ENCODE assay signal across 14 cellular contexts in the genomic region with DNA sequence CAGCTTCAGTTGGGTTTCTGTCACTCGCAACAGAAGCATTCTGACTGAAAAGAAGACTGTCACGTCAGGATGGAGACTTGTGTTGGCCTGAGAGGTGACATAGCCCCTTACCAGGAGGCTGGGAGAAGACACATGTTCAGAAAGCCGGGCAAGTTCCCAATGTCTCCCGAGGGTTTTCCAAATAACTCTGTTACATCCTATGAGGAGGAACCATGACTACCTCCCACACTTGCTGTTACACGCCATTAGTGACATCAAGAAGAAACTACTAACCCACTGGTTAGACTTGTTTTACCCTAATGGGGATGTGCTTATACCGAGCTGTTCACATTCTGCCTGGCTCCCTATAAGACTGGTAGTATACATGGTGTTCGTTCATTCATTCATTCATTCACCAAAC. TPM values are rescaled to one million over a fixed set of nuclear protein-coding genes. Genes with fewer than 3 reads are reported as not detected.
DNase-seq lines count a peak whose midpoint lies in the region; ATAC-seq and TF ChIP-seq lines count a peak whose summit lies in the region.
"Had no signal": no experiment of that assay in that cellular context is flagged by ENCODE, and none has a peak within 500 bp of the region (broad histone marks: within the 10 kb centered on the region; RNA-seq: fewer than 3 reads in every experiment).

No MANE protein-coding gene starts in this region.

- H3K27ac Mint-ChIP-seq in endothelial cell (ENCODE audit: unreplicated experiment): no peak overlapping the region
- H3K27ac Mint-ChIP-seq in nephron: peak overlapping the region in 2 of 3 experiments; percentile 43 to 98
- H3K27ac Mint-ChIP-seq: GM23338; naive thymus-derived CD8-positive, alpha-beta T cell had no signal

- H3K36me3 ChIP-seq in RWPE2 (ENCODE audit: low read depth) (peaks cover 38% of the 10 kb centered on the region), tibial artery (peaks cover 0 to 13% (median 0%) of the 10 kb centered on the region in 3 donors)

- H3K4me3 Mint-ChIP-seq in endothelial cell (ENCODE audit: unreplicated experiment) (peak overlapping the region; percentile 17), nephron (no peak overlapping the region)
- H3K4me3 Mint-ChIP-seq: GM23338; naive thymus-derived CD8-positive, alpha-beta T cell had no signal

- H3K27ac ChIP-seq in RWPE2 (ENCODE audit: poor library complexity, severe bottlenecking) (peak overlapping the region; percentile 77), tibial artery (peak overlapping the region; percentile 82 to 90)
- H3K27ac ChIP-seq: VCaP had no signal

- CTCF ChIA-PET in HEK293T (lab: Yijun Ruan, JAX): no interaction called here

- no peaks in the 10 kb centered on the region for H3K4me1 Mint-ChIP-seq in endothelial cell (ENCODE audit: unreplicated experiment)
- peaks cover 72% of the 10 kb centered on the region for H3K4me1 Mint-ChIP-seq in nephron

- peaks cover 39% of the 10 kb centered on the region for H3K4me1 ChIP-seq in RWPE2 (ENCODE audit: insufficient read depth, poor library complexity, severe bottlenecking)
- H3K4me1 ChIP-seq in tibial artery: peaks cover 0 to 72% (median 43%) of the 10 kb centered on the region in 4 donors

- no peaks in the 10 kb centered on the region for H3K27me3 ChIP-seq in RWPE2 (ENCODE audit: insufficient read depth, poor library complexity, severe bottlenecking)
- no peaks in the 10 kb centered on the region for H3K27me3 ChIP-seq in tibial artery

- in situ Hi-C loops in GM13976 (cut with MboI; ENCODE audit: low sequenced_read_pairs, unreplicated experiment): no loop called here

- intact Hi-C loops in tibial artery (cut with DNase I; ENCODE audit: low total_unique reads): no loop called here

- POLR2A ChIA-PET in HEK293T (lab: Yijun Ruan, JAX): interaction anchor here (1.3 kb wide), 1 partner anchor 18 kb away, joined by 3 read pairs; no protein-coding TSS in a partner anchor

- peaks cover 39% of the 10 kb centered on the region for H3K36me3 Mint-ChIP-seq in endothelial cell (ENCODE audit: low read depth, unreplicated experiment)
- H3K36me3 Mint-ChIP-seq in nephron (ENCODE audit: low read depth): peaks cover 44% of the 10 kb centered on the region
- H3K36me3 Mint-ChIP-seq: naive thymus-derived CD8-positive, alpha-beta T cell had no signal

- H3K27me3 Mint-ChIP-seq in endothelial cell (ENCODE audit: unreplicated experiment): no peaks in the 10 kb centered on the region
- H3K27me3 Mint-ChIP-seq in nephron (ENCODE audit: low read depth): peaks cover 12% of the 10 kb centered on the region

- TF ChIP-seq CTCF in RWPE2 (IDR thresholded peaks at IDR 0.05; ENCODE audit: poor library complexity, severe bottlenecking): no peak
- no peak for TF ChIP-seq CTCF in endothelial cell (IDR thresholded peaks at IDR 0.05; ENCODE audit: unreplicated experiment)
- TF ChIP-seq CTCF in nephron (IDR thresholded peaks at IDR 0.05; ENCODE audit: unreplicated experiment in 3 of 3): no peak
- no peak for TF ChIP-seq CTCF in tibial artery (IDR thresholded peaks at IDR 0.05)
- TF ChIP-seq CTCF in GM13976 (IDR thresholded peaks at IDR 0.05; ENCODE audit: borderline replicate concordance, control extremely low read depth, extremely low read depth, insufficient read depth, missing control alignments): no peak

- H3K9me3 ChIP-seq in RWPE2 (ENCODE audit: severe bottlenecking) (no peaks in the 10 kb centered on the region), tibial artery (no peaks in the 10 kb centered on the region)

- H3K4me3 ChIP-seq in RWPE2 (ENCODE audit: severe bottlenecking) (no peak overlapping the region), tibial artery (no peak overlapping the region)
- H3K4me3 ChIP-seq: GM23338 had no signal

- no peaks in the 10 kb centered on the region for H3K9me3 Mint-ChIP-seq in endothelial cell (ENCODE audit: unreplicated experiment)
- no peaks in the 10 kb centered on the region for H3K9me3 Mint-ChIP-seq in nephron
- H3K9me3 Mint-ChIP-seq: GM23338; naive thymus-derived CD8-positive, alpha-beta T cell had no signal

- no peak for DNase-seq in RWPE2 (ENCODE audit: low spot score)
- DNase-seq in endothelial cell (ENCODE audit: low spot score): no peak
- no peak for DNase-seq in tibial artery
- no peak for DNase-seq in NCI-H1417 treated with DMSO at 0.1 percent for 48 hours (lab: John Stamatoyannopoulos, UW)
- no peak for DNase-seq in NCI-H1694 (lab: John Stamatoyannopoulos, UW)
- no peak for DNase-seq in HEK293T (ENCODE audit: extremely low spot score)
- DNase-seq in GM13976 (ENCODE audit: low spot score): no peak
- DNase-seq: COR-L47; naive thymus-derived CD8-positive, alpha-beta T cell; NCI-H1092 treated with DMSO at 0.1 percent for 48 hours; stimulated activated CD4-positive, alpha-beta T cell treated with anti-CD3 and anti-CD28 coated beads, Interleukin-15, amount 100 ng/mL, for 24 hours had no signal

- ATAC-seq in RWPE2 (ENCODE audit: low read depth): no peak
- ATAC-seq: naive thymus-derived CD8-positive, alpha-beta T cell had no signal

TF ChIP-seq in HEK293T, 16 proteins besides CTCF, POLR2A, EP300 and RAD21:
- TF ChIP-seq BHLHE40 (IDR thresholded peaks at IDR 0.05; ENCODE audit: borderline replicate concordance) (no peak), SUZ12 (IDR thresholded peaks at IDR 0.05) (no peak), TARDBP (IDR thresholded peaks at IDR 0.05) (no peak), CTBP1 (IDR thresholded peaks at IDR 0.05; ENCODE audit: borderline replicate concordance) (no peak), ZNF384 (IDR thresholded peaks at IDR 0.05) (no peak), SP1 (IDR thresholded peaks at IDR 0.05) (no peak), LEF1 (IDR thresholded peaks at IDR 0.05; ENCODE audit: borderline replicate concordance) (no peak), FOXA1 (IDR thresholded peaks at IDR 0.05) (no peak)
- TF ChIP-seq, protein P1, sequence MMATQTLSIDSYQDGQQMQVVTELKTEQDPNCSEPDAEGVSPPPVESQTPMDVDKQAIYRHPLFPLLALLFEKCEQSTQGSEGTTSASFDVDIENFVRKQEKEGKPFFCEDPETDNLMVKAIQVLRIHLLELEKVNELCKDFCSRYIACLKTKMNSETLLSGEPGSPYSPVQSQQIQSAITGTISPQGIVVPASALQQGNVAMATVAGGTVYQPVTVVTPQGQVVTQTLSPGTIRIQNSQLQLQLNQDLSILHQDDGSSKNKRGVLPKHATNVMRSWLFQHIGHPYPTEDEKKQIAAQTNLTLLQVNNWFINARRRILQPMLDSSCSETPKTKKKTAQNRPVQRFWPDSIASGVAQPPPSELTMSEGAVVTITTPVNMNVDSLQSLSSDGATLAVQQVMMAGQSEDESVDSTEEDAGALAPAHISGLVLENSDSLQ (IDR thresholded peaks at IDR 0.05): no peak
TF ChIP-seq in HEK293T: peak in this region for 0.

RNA-seq across cellular contexts. Expression of a gene that starts 33.3 kb away (rescaled TPM):
- total RNA-seq in endothelial cell (ENCODE audit: unreplicated experiment): 74.1 TPM
